8 cellular contexts compared by ENCODE assay signal in genomic region chr17:78343433-78344201, GRCh38. TPM values are rescaled to one million over a fixed set of nuclear protein-coding genes. Genes with fewer than 3 reads are reported as not detected.
DNase-seq lines count a peak whose midpoint lies in the region; ATAC-seq and TF ChIP-seq lines count a peak whose summit lies in the region.

No MANE protein-coding gene starts in this region.

- no peaks in the 10 kb centered on the region for H3K36me3 Mint-ChIP-seq in CD8-positive, alpha-beta T cell
- H3K36me3 Mint-ChIP-seq in activated T-cell treated with anti-CD3 and anti-CD28 coated beads, Interleukin-2, amount 50 U/mL, for 24 hours (ENCODE audit: low read depth) = no peaks in the 10 kb centered on the region

- CTCF ChIA-PET in CD8-positive, alpha-beta T cell (lab: Charles Lee) = interaction anchor here (1.0 to 4.2 kb wide), 9 partner anchors 11 to 93 kb away, joined by 4 to 52 read pairs (median 5); partner anchors contain the start of gene SOCS3

- POLR2A ChIA-PET in CD8-positive, alpha-beta T cell (lab: Charles Lee) = interaction anchor here (1.0 to 2.7 kb wide), 8 partner anchors 8 to 385 kb away, joined by 3 to 19 read pairs (median 4); partner anchors contain the start of genes PGS1, SOCS3 and TNRC6C

- H3K27me3 ChIP-seq in CD8-positive, alpha-beta T cell (ENCODE audit: insufficient read depth, low read length) = no peaks in the 10 kb centered on the region
- H3K27me3 ChIP-seq in left ventricle myocardium inferior (ENCODE audit: low read depth) = no peaks in the 10 kb centered on the region

- peaks cover 74% of the 10 kb centered on the region for H3K4me1 Mint-ChIP-seq in CD8-positive, alpha-beta T cell (ENCODE audit: low read depth)
- peaks cover 76% of the 10 kb centered on the region for H3K4me1 Mint-ChIP-seq in activated T-cell treated with anti-CD3 and anti-CD28 coated beads, Interleukin-2, amount 50 U/mL, for 24 hours (ENCODE audit: low read depth)

- peak overlapping the region; percentile 95 for H3K27ac Mint-ChIP-seq in CD8-positive, alpha-beta T cell
- H3K27ac Mint-ChIP-seq in activated T-cell treated with anti-CD3 and anti-CD28 coated beads, Interleukin-2, amount 50 U/mL, for 24 hours = peak overlapping the region; percentile 88

- no peaks in the 10 kb centered on the region for H3K9me3 Mint-ChIP-seq in CD8-positive, alpha-beta T cell
- H3K9me3 Mint-ChIP-seq in activated T-cell treated with anti-CD3 and anti-CD28 coated beads, Interleukin-2, amount 50 U/mL, for 24 hours = no peaks in the 10 kb centered on the region

- H3K9me3 ChIP-seq in CD8-positive, alpha-beta T cell (ENCODE audit: low read length) = no peaks in the 10 kb centered on the region
- H3K9me3 ChIP-seq in left ventricle myocardium inferior (replicated peaks) = no peaks in the 10 kb centered on the region

- no peak for TF ChIP-seq POLR2A in NB4 (IDR thresholded peaks at IDR 0.05; ENCODE audit: extremely low read depth, insufficient read length)

- peaks cover 69% of the 10 kb centered on the region for H3K4me1 ChIP-seq in CD8-positive, alpha-beta T cell (ENCODE audit: insufficient read depth, low read length)
- peaks cover 55% of the 10 kb centered on the region for H3K4me1 ChIP-seq in left ventricle myocardium inferior

- no peak for TF ChIP-seq CTCF in CD8-positive, alpha-beta T cell (IDR thresholded peaks at IDR 0.05)
- TF ChIP-seq CTCF in NB4 (IDR thresholded peaks at IDR 0.05; ENCODE audit: low read depth, low read length) = no peak
- TF ChIP-seq CTCF in left ventricle myocardium inferior (IDR thresholded peaks at IDR 0.05; ENCODE audit: borderline replicate concordance) = no peak

- H3K27ac ChIP-seq in CD8-positive, alpha-beta T cell (ENCODE audit: low read depth, low read length) = peak overlapping the region; percentile 59
- peak overlapping the region; percentile 98 for H3K27ac ChIP-seq in left ventricle myocardium inferior (replicated peaks)

- peak overlapping the region; percentile 73 for H3K4me3 Mint-ChIP-seq in CD8-positive, alpha-beta T cell
- H3K4me3 Mint-ChIP-seq in activated T-cell treated with anti-CD3 and anti-CD28 coated beads, Interleukin-2, amount 50 U/mL, for 24 hours = peak overlapping the region; percentile 59

- peak; percentile 85 for ATAC-seq in CD8-positive, alpha-beta T cell

- H3K36me3 ChIP-seq in CD8-positive, alpha-beta T cell (ENCODE audit: insufficient read depth, low read length) = no peaks in the 10 kb centered on the region
- H3K36me3 ChIP-seq in left ventricle myocardium inferior = no peaks in the 10 kb centered on the region

- DNase-seq in CD8-positive, alpha-beta T cell = peak; percentile 46 to 88 (median 75)
- DNase-seq in NB4 (ENCODE audit: low read depth) (peak; percentile 57), left ventricle myocardium inferior (no peak), AG08395 (ENCODE audit: low spot score) (no peak), dedifferentiated amniotic fluid mesenchymal stem cell (ENCODE audit: extremely low spot score) (no peak), NCI-H748 (lab: John Stamatoyannopoulos, UW; ENCODE audit: unreplicated experiment) (no peak)
- DNase-seq in activated T-cell treated with anti-CD3 and anti-CD28 coated beads, Interleukin-2, amount 50 U/mL, for 24 hours = peak; percentile 78
- peak; percentile 47 for DNase-seq in stimulated activated CD8-positive, alpha-beta memory T cell treated with anti-CD3 and anti-CD28 coated beads, Interleukin-15, amount 100 ng/mL, for 1 hour (ENCODE audit: low read depth)

- no peaks in the 10 kb centered on the region for H3K27me3 Mint-ChIP-seq in CD8-positive, alpha-beta T cell (ENCODE audit: low read depth)
- H3K27me3 Mint-ChIP-seq in activated T-cell treated with anti-CD3 and anti-CD28 coated beads, Interleukin-2, amount 50 U/mL, for 24 hours = no peaks in the 10 kb centered on the region

- peak overlapping the region; percentile 16 for H3K4me3 ChIP-seq in CD8-positive, alpha-beta T cell (ENCODE audit: low read depth, low read length)
- no peak overlapping the region for H3K4me3 ChIP-seq in NB4 (ENCODE audit: low read depth, low read length)
- peak overlapping the region; percentile 65 for H3K4me3 ChIP-seq in left ventricle myocardium inferior

- intact Hi-C loops in CD8-positive, alpha-beta T cell (cut with DNase I, micrococcal nuclease) = loop anchor here (1.0 kb wide), 2 partner anchors 13 to 17 kb away; partner anchors contain the start of gene SOCS3 (in 2 of the 2)
- intact Hi-C loops in left ventricle myocardium inferior (cut with micrococcal nuclease) = no loop called here

RNA-seq across cellular contexts. Expression of gene SOCS3, which starts 16.3 kb away (rescaled TPM):
- 100 to 1,000 TPM; 279 to 283 TPM for total RNA-seq in CD8-positive, alpha-beta T cell
- total RNA-seq in left ventricle myocardium inferior = 9.5 TPM

RNA-seq across cellular contexts. Expression of gene PGS1, which starts 34.8 kb away (rescaled TPM):
- 10 to 100 TPM; 34.6 to 36.3 TPM for total RNA-seq in CD8-positive, alpha-beta T cell
- 17.1 TPM for total RNA-seq in left ventricle myocardium inferior

Comparison
In these comparisons a context has a peak if more than half of its experiments do, and no peak if none do; other contexts are left out.
1. DNase-seq: peak in CD8-positive, alpha-beta T cell (7 of 7), NB4 (single experiment), activated T-cell treated with anti-CD3 and anti-CD28 coated beads, Interleukin-2, amount 50 U/mL, for 24 hours (single experiment) and stimulated activated CD8-positive, alpha-beta memory T cell treated with anti-CD3 and anti-CD28 coated beads, Interleukin-15, amount 100 ng/mL, for 1 hour (single experiment); none in left ventricle myocardium inferior (single experiment), AG08395 (single experiment), dedifferentiated amniotic fluid mesenchymal stem cell (single experiment) and NCI-H748 (single experiment).
2. RNA of gene SOCS3, which starts 16.3 kb away (total RNA-seq): 279 to 283 TPM in CD8-positive, alpha-beta T cell; 9.5 TPM in left ventricle myocardium inferior (single experiment); every median in the first group is over 10 times any median in the second.